ENCODE assay signal across 1 cellular context in the genomic region with DNA sequence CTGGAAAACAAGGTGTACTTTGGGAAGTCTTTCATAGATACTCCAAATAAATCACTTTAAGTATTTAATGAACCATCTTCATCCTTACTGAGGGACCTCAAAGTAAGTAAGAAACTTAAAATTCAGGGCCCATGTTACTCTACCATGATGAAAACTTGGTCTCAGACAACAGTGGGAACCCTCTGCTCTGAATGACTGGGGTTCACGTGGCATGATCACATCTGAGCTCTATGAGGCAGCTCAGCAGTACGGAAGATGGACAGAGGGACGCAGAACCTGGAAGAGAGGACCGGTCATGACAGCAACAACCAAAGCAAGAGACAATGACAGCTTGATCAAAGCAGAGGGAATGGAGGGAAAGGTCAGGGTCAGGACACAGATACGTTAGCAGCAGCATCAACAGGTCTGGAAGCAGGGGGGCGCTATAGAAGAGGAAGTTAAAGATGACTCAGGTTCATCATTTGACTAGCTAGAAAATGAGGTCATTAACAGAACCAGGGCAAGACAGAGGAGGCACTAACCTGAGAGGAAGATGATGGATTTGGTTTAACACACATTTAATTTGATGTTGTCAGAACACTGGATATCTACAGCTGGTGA.
TF ChIP-seq lines count a peak whose summit lies in the region.

No MANE protein-coding gene starts in this region.

TF ChIP-seq in HepG2, 621 proteins besides CTCF, POLR2A, EP300 and RAD21 (continued from another document):
- TF ChIP-seq ZBTB33 (CRISPR knock-in tag; IDR thresholded peaks at IDR 0.05), result peak; percentile 37; the same call in 1 of the 2 replicates
- TF ChIP-seq ATF7 (IDR thresholded peaks at IDR 0.05), result peak; percentile 62; the same call in 1 of the 2 replicates
- TF ChIP-seq ATF7 (CRISPR knock-in tag; IDR thresholded peaks at IDR 0.05), result no peak
- TF ChIP-seq ZNF530 (CRISPR knock-in tag; IDR thresholded peaks at IDR 0.05; ENCODE audit: low read depth), result no peak
- no peak for TF ChIP-seq ZNF747 (CRISPR knock-in tag; IDR thresholded peaks at IDR 0.05; ENCODE audit: borderline replicate concordance)
- TF ChIP-seq THAP11 (CRISPR knock-in tag; IDR thresholded peaks at IDR 0.05), result no peak
- no peak for TF ChIP-seq JUNB (CRISPR knock-in tag; IDR thresholded peaks at IDR 0.05; ENCODE audit: borderline replicate concordance)
- TF ChIP-seq CENPT (CRISPR knock-in tag; IDR thresholded peaks at IDR 0.05; ENCODE audit: low read depth), result no peak
- no peak for TF ChIP-seq ZNF784 (CRISPR knock-in tag; IDR thresholded peaks at IDR 0.05; ENCODE audit: borderline replicate concordance)
- TF ChIP-seq, protein P1, sequence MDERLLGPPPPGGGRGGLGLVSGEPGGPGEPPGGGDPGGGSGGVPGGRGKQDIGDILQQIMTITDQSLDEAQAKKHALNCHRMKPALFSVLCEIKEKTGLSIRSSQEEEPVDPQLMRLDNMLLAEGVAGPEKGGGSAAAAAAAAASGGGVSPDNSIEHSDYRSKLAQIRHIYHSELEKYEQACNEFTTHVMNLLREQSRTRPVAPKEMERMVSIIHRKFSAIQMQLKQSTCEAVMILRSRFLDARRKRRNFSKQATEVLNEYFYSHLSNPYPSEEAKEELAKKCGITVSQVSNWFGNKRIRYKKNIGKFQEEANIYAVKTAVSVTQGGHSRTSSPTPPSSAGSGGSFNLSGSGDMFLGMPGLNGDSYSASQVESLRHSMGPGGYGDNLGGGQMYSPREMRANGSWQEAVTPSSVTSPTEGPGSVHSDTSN (CRISPR knock-in tag; IDR thresholded peaks at IDR 0.05), result no peak
- no peak for TF ChIP-seq KMT2A (CRISPR knock-in tag; IDR thresholded peaks at IDR 0.05)
- peak; percentile 47; the same call in 1 of the 2 replicates for TF ChIP-seq PPARG (CRISPR knock-in tag; conservative IDR thresholded peaks at IDR 0.05)
- no peak for TF ChIP-seq DPF2 (CRISPR knock-in tag; IDR thresholded peaks at IDR 0.05; ENCODE audit: borderline replicate concordance, low read depth)
- no peak for TF ChIP-seq IKZF1 (IDR thresholded peaks at IDR 0.05)
- TF ChIP-seq ZNF446 (CRISPR knock-in tag; IDR thresholded peaks at IDR 0.05), result no peak
- no peak for TF ChIP-seq SNAPC2 (CRISPR knock-in tag; IDR thresholded peaks at IDR 0.05)
- no peak for TF ChIP-seq FOXP4 (CRISPR knock-in tag; IDR thresholded peaks at IDR 0.05)
- TF ChIP-seq ZSCAN25 (CRISPR knock-in tag; IDR thresholded peaks at IDR 0.05), result no peak
- no peak for TF ChIP-seq NR2F1 (CRISPR knock-in tag; IDR thresholded peaks at IDR 0.05)
- TF ChIP-seq ZNF713 (CRISPR knock-in tag; IDR thresholded peaks at IDR 0.05), result no peak
- TF ChIP-seq ZNF496 (CRISPR knock-in tag; IDR thresholded peaks at IDR 0.05; ENCODE audit: insufficient replicate concordance), result no peak
- TF ChIP-seq, protein P2, sequence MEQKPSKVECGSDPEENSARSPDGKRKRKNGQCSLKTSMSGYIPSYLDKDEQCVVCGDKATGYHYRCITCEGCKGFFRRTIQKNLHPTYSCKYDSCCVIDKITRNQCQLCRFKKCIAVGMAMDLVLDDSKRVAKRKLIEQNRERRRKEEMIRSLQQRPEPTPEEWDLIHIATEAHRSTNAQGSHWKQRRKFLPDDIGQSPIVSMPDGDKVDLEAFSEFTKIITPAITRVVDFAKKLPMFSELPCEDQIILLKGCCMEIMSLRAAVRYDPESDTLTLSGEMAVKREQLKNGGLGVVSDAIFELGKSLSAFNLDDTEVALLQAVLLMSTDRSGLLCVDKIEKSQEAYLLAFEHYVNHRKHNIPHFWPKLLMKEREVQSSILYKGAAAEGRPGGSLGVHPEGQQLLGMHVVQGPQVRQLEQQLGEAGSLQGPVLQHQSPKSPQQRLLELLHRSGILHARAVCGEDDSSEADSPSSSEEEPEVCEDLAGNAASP (CRISPR knock-in tag; IDR thresholded peaks at IDR 0.05; ENCODE audit: borderline replicate concordance), result no peak
- no peak for TF ChIP-seq HOXA9 (CRISPR knock-in tag; IDR thresholded peaks at IDR 0.05; ENCODE audit: borderline replicate concordance)
- no peak for TF ChIP-seq JDP2 (CRISPR knock-in tag; IDR thresholded peaks at IDR 0.05; ENCODE audit: borderline replicate concordance)
- no peak for TF ChIP-seq ZNF709 (CRISPR knock-in tag; IDR thresholded peaks at IDR 0.05)
- TF ChIP-seq RARA (CRISPR knock-in tag; IDR thresholded peaks at IDR 0.05), result 0 out of 2 replicates have a peak, but pooled peaks have one; percentile 14
- no peak for TF ChIP-seq PCBP2 (optimal IDR thresholded peaks at IDR 0.05; ENCODE audit: low read depth, low read length, poor library complexity, severe bottlenecking)
- no peak for TF ChIP-seq PHF20 (CRISPR knock-in tag; IDR thresholded peaks at IDR 0.05)
- TF ChIP-seq TEAD3 (CRISPR knock-in tag; optimal IDR thresholded peaks at IDR 0.05; ENCODE audit: borderline replicate concordance), result no peak
- no peak for TF ChIP-seq ZSCAN21 (CRISPR knock-in tag; IDR thresholded peaks at IDR 0.05; ENCODE audit: borderline replicate concordance)
- no peak for TF ChIP-seq ZNF180 (CRISPR knock-in tag; IDR thresholded peaks at IDR 0.05; ENCODE audit: borderline replicate concordance, low read depth)
- no peak for TF ChIP-seq ETV6 (CRISPR knock-in tag; conservative IDR thresholded peaks at IDR 0.05)
TF ChIP-seq in HepG2: peak in this region for 5.
